ENCODE assay signal across 2 cellular contexts in the genomic region with DNA sequence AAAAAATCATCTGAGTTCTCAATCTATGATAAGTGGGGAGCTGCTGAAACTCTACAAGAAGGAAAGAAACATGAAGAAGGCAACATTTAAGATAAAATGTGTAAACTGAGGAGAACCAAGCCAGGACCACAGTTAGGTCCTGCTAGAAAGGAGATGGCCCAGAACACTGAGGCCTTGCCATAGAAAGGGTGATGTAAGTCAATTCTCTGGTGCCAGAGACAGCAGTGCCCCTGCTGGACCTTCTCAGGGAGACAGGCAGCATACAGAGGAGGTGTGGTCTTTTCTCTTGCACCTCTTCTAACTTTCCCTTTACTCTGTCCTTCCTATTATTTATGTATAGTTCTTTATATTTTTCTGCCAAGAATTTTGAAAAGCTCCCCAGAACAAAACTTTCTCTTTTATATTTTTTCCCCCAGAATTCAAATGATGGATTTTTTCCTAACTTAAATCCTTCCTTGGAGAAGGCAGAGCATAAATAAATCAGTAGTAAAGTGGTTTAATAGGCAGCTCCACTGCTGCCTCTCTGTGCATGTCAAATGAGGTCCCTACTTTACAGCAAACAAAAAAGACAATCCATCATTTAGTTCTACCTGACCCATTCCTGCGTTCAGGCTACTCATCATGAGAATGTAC.
TF ChIP-seq lines count a peak whose summit lies in the region.

No MANE protein-coding gene starts in this region.

TF ChIP-seq in GM23338, 12 proteins besides CTCF, POLR2A, EP300 and RAD21 (continues in another document):
- TF ChIP-seq JUNB (IDR thresholded peaks at IDR 0.05; ENCODE audit: unreplicated experiment) (no peak), STAT1 (IDR thresholded peaks at IDR 0.05; ENCODE audit: unreplicated experiment) (no peak), EZH2 (IDR thresholded peaks at IDR 0.05; ENCODE audit: low read depth, unreplicated experiment) (no peak), EZH2phosphoT487 (IDR thresholded peaks at IDR 0.05; ENCODE audit: unreplicated experiment) (no peak), ZNF331 (CRISPR knock-in tag; IDR thresholded peaks at IDR 0.05; ENCODE audit: low read depth) (no peak), NANOG (IDR thresholded peaks at IDR 0.05; ENCODE audit: borderline replicate concordance) (no peak), CREB1 (CRISPR knock-in tag; IDR thresholded peaks at IDR 0.05; ENCODE audit: low read depth) (no peak), POLR2AphosphoS5 (IDR thresholded peaks at IDR 0.05; ENCODE audit: low read depth) (no peak), ZNF114 (CRISPR knock-in tag; IDR thresholded peaks at IDR 0.05) (no peak)
- TF ChIP-seq, protein P1, sequence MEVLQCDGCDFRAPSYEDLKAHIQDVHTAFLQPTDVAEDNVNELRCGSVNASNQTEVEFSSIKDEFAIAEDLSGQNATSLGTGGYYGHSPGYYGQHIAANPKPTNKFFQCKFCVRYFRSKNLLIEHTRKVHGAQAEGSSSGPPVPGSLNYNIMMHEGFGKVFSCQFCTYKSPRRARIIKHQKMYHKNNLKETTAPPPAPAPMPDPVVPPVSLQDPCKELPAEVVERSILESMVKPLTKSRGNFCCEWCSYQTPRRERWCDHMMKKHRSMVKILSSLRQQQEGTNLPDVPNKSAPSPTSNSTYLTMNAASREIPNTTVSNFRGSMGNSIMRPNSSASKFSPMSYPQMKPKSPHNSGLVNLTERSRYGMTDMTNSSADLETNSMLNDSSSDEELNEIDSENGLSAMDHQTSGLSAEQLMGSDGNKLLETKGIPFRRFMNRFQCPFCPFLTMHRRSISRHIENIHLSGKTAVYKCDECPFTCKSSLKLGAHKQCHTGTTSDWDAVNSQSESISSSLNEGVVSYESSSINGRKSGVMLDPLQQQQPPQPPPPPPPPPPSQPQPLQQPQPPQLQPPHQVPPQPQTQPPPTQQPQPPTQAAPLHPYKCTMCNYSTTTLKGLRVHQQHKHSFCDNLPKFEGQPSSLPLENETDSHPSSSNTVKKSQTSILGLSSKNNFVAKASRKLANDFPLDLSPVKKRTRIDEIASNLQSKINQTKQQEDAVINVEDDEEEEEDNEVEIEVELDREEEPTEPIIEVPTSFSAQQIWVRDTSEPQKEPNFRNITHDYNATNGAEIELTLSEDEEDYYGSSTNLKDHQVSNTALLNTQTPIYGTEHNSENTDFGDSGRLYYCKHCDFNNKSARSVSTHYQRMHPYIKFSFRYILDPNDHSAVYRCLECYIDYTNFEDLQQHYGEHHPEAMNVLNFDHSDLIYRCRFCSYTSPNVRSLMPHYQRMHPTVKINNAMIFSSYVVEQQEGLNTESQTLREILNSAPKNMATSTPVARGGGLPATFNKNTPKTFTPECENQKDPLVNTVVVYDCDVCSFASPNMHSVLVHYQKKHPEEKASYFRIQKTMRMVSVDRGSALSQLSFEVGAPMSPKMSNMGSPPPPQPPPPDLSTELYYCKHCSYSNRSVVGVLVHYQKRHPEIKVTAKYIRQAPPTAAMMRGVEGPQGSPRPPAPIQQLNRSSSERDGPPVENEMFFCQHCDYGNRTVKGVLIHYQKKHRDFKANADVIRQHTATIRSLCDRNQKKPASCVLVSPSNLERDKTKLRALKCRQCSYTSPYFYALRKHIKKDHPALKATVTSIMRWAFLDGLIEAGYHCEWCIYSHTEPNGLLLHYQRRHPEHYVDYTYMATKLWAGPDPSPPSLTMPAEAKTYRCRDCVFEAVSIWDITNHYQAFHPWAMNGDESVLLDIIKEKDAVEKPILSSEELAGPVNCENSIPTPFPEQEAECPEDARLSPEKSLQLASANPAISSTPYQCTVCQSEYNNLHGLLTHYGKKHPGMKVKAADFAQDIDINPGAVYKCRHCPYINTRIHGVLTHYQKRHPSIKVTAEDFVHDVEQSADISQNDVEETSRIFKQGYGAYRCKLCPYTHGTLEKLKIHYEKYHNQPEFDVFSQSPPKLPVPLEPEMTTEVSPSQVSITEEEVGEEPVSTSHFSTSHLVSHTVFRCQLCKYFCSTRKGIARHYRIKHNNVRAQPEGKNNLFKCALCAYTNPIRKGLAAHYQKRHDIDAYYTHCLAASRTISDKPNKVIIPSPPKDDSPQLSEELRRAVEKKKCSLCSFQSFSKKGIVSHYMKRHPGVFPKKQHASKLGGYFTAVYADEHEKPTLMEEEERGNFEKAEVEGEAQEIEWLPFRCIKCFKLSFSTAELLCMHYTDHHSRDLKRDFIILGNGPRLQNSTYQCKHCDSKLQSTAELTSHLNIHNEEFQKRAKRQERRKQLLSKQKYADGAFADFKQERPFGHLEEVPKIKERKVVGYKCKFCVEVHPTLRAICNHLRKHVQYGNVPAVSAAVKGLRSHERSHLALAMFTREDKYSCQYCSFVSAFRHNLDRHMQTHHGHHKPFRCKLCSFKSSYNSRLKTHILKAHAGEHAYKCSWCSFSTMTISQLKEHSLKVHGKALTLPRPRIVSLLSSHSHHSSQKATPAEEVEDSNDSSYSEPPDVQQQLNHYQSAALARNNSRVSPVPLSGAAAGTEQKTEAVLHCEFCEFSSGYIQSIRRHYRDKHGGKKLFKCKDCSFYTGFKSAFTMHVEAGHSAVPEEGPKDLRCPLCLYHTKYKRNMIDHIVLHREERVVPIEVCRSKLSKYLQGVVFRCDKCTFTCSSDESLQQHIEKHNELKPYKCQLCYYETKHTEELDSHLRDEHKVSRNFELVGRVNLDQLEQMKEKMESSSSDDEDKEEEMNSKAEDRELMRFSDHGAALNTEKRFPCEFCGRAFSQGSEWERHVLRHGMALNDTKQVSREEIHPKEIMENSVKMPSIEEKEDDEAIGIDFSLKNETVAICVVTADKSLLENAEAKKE (CRISPR knock-in tag; IDR thresholded peaks at IDR 0.05), result no peak
- TF ChIP-seq, protein P2, sequence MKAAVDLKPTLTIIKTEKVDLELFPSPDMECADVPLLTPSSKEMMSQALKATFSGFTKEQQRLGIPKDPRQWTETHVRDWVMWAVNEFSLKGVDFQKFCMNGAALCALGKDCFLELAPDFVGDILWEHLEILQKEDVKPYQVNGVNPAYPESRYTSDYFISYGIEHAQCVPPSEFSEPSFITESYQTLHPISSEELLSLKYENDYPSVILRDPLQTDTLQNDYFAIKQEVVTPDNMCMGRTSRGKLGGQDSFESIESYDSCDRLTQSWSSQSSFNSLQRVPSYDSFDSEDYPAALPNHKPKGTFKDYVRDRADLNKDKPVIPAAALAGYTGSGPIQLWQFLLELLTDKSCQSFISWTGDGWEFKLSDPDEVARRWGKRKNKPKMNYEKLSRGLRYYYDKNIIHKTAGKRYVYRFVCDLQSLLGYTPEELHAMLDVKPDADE (IDR thresholded peaks at IDR 0.05), result no peak

TF ChIP-seq in endothelial cell of umbilical vein, 7 proteins besides CTCF, POLR2A, EP300 and RAD21:
- TF ChIP-seq EZH2 (IDR thresholded peaks at IDR 0.05; ENCODE audit: borderline replicate concordance, low read depth, low read length, severe bottlenecking), result no peak
- TF ChIP-seq, protein P3, sequence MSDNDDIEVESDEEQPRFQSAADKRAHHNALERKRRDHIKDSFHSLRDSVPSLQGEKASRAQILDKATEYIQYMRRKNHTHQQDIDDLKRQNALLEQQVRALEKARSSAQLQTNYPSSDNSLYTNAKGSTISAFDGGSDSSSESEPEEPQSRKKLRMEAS (IDR thresholded peaks at IDR 0.05; ENCODE audit: insufficient read depth, insufficient read length), result no peak
- TF ChIP-seq MYC (IDR thresholded peaks at IDR 0.05; ENCODE audit: low read depth, low read length), result no peak
- no peak for TF ChIP-seq POLR2AphosphoS5 (IDR thresholded peaks at IDR 0.05; ENCODE audit: insufficient read depth, low read depth, low read length)
- TF ChIP-seq FOS (IDR thresholded peaks at IDR 0.05; ENCODE audit: borderline replicate concordance, insufficient read depth, low read length), result no peak
- no peak for TF ChIP-seq JUN (IDR thresholded peaks at IDR 0.05; ENCODE audit: borderline replicate concordance, insufficient read depth, insufficient read length, low read depth)
- TF ChIP-seq GATA2 (IDR thresholded peaks at IDR 0.05; ENCODE audit: insufficient read depth, insufficient read length, low read depth, low read length), result no peak
